15 cellular contexts compared by ENCODE assay signal in the genomic region with DNA sequence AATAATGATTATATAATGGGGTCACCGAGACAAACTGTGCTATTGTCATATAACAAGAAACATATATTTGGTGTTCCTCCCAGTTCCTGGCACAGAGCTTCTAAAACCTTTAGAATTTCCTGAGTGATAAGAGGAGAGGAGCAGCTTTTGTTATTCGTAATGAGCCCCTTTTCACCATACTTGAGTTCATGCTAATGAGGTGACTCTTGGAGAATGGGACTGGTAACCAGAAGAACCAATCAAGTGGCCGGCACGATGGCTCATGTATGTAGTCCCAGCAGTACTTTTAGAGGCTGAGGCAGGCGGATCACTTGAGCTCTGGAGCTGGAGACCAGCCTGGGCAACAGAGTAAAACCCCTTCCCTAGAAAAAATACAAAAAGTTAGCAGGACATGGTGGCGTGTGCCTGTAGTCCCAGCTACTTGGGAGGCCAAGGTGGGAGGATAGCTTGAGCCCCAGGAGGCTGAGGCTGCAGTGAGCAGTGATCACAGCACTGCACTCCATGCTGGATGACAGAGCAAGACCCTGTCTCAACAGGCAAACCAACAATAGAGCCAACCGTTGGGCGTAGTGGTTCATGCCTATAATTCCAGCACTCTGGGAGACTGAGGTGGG.
"Had no signal": no experiment of that assay in that cellular context is flagged by ENCODE, and none has a peak within 500 bp of the region (broad histone marks: within the 10 kb centered on the region; RNA-seq: fewer than 3 reads in every experiment).

No MANE protein-coding gene starts in this region.

- H3K27me3 Mint-ChIP-seq: activated naive CD8-positive, alpha-beta T cell; stimulated activated memory B cell treated with anti-CD40 and anti-IgM and Interleukin-4, amounts not matched to agents 10 μg/mL and 1 μg/mL and 100 μg/mL, for 72 hours; T-helper 17 cell had no signal

- H3K4me3 Mint-ChIP-seq: activated naive CD8-positive, alpha-beta T cell; stimulated activated memory B cell treated with anti-CD40 and anti-IgM and Interleukin-4, amounts not matched to agents 10 μg/mL and 1 μg/mL and 100 μg/mL, for 72 hours; T-helper 17 cell had no signal

- DNase-seq: activated CD4-positive, alpha-beta T cell treated with anti-CD3 and anti-CD28 coated beads, Interleukin-2, amount 50 U/mL, for 1 hour; activated CD8-positive, alpha-beta memory T cell treated with anti-CD3 and anti-CD28 coated beads for 24 hours; activated gamma-delta T cell treated with Interleukin-2 at 50 U/mL for 16 hours; amniotic stem cell; hippocampal formation; left colon; lower lobe of right lung; midbrain; stimulated activated CD4-positive, alpha-beta T cell treated with anti-CD3 and anti-CD28 coated beads, Interleukin-2, amount 100 ng/mL, for 48 hours; T-helper 17 cell; thyroid gland had no signal

- H3K27me3 ChIP-seq: thyroid gland had no signal

- ATAC-seq: activated CD4-positive, CD25-positive, alpha-beta regulatory T cell treated with anti-CD3 and anti-CD28 coated beads, Interleukin-2, amount 50 U/mL, for 24 hours; left colon; lower lobe of right lung; stimulated activated memory B cell treated with anti-CD40 and anti-IgM and Interleukin-4, amounts not matched to agents 10 μg/mL and 1 μg/mL and 100 μg/mL, for 72 hours; T-helper 17 cell had no signal

- H3K79me2 ChIP-seq: parathyroid adenoma had no signal

- H3K4me3 ChIP-seq: lower lobe of right lung, thyroid gland had no signal

- H2AFZ ChIP-seq: parathyroid adenoma had no signal

- H3K36me3 Mint-ChIP-seq: activated naive CD8-positive, alpha-beta T cell; stimulated activated memory B cell treated with anti-CD40 and anti-IgM and Interleukin-4, amounts not matched to agents 10 μg/mL and 1 μg/mL and 100 μg/mL, for 72 hours had no signal

- H3K36me3 ChIP-seq: lower lobe of right lung, thyroid gland had no signal

- H3K27ac ChIP-seq: lower lobe of right lung, parathyroid adenoma, thyroid gland had no signal

- H3K27ac Mint-ChIP-seq: activated naive CD8-positive, alpha-beta T cell; stimulated activated memory B cell treated with anti-CD40 and anti-IgM and Interleukin-4, amounts not matched to agents 10 μg/mL and 1 μg/mL and 100 μg/mL, for 72 hours had no signal

- H3K9me3 ChIP-seq: lower lobe of right lung, thyroid gland had no signal

- H3K4me1 ChIP-seq: thyroid gland had no signal
